35 cellular contexts compared by ENCODE assay signal in genomic region chr5:38344891-38345290, GRCh38.
A peak's percentile ranks its signal among the peaks of the same experiment; 100 is the strongest.
DNase-seq lines count a peak whose midpoint lies in the region; ATAC-seq lines count a peak whose summit lies in the region.
"Had no signal": no experiment of that assay in that cellular context is flagged by ENCODE, and none has a peak within 500 bp of the region (broad histone marks: within the 10 kb centered on the region; RNA-seq: fewer than 3 reads in every experiment).

No MANE protein-coding gene starts in this region.

- H3K4ac ChIP-seq in mesendoderm (ENCODE audit: low read depth, low read length): no peak overlapping the region

- ATAC-seq in activated CD4-positive, alpha-beta T cell treated with anti-CD3 and anti-CD28 coated beads for 36 hours: peak; percentile 51
- peak; percentile 70 to 92 for ATAC-seq in activated naive CD4-positive, alpha-beta T cell treated with anti-CD3 and anti-CD28 coated beads, Interleukin-2, amount 50 U/mL, for 72 hours
- ATAC-seq: A549; CD8-positive, alpha-beta T cell had no signal

- H3K27me3 ChIP-seq in mesendoderm (ENCODE audit: insufficient read depth, low read length, poor library complexity): no peaks in the 10 kb centered on the region
- H3K27me3 ChIP-seq: BE2C; BLaER1; BLaER1 treated with 17β-estradiol and CSF1 and Interleukin-3, amounts not matched to agents 10 nM and 100 nM had no signal

- no peak overlapping the region for H3K27ac ChIP-seq in mesendoderm (ENCODE audit: low read depth, low read length)
- H3K27ac ChIP-seq: 22Rv1; A549; BLaER1; BLaER1 treated with 17β-estradiol and CSF1 and Interleukin-3, amounts not matched to agents 10 nM and 100 nM; C4-2B had no signal

- no CpG with 5 or more reads among the region's 4 CpGs for WGBS in mesendoderm (ENCODE audit: extremely low coverage, insufficient coverage, low lambda C conversion rate)

- H3K27ac Mint-ChIP-seq in activated CD4-positive, alpha-beta T cell treated with anti-CD3 and anti-CD28 coated beads for 36 hours: no peak overlapping the region
- peak overlapping the region in 1 of 2 donors; percentile 70 for H3K27ac Mint-ChIP-seq in activated naive CD4-positive, alpha-beta T cell treated with anti-CD3 and anti-CD28 coated beads, Interleukin-2, amount 50 U/mL, for 72 hours
- H3K27ac Mint-ChIP-seq: B cell; CD14-positive monocyte; CD4-positive, alpha-beta memory T cell; CD4-positive, alpha-beta T cell; CD4-positive, CD25-positive, alpha-beta regulatory T cell; CD8-positive, alpha-beta memory T cell; CD8-positive, alpha-beta T cell had no signal

- H3K9me3 Mint-ChIP-seq in activated CD4-positive, alpha-beta T cell treated with anti-CD3 and anti-CD28 coated beads for 36 hours (ENCODE audit: low read depth): no peaks in the 10 kb centered on the region
- peaks cover 10 to 15% of the 10 kb centered on the region in 2 donors for H3K9me3 Mint-ChIP-seq in activated naive CD4-positive, alpha-beta T cell treated with anti-CD3 and anti-CD28 coated beads, Interleukin-2, amount 50 U/mL, for 72 hours
- H3K9me3 Mint-ChIP-seq: CD4-positive, alpha-beta T cell; CD8-positive, alpha-beta memory T cell; CD8-positive, alpha-beta T cell had no signal

- no peak overlapping the region for H4K5ac ChIP-seq in mesendoderm (ENCODE audit: low read length)

- no peaks in the 10 kb centered on the region for H3K36me3 Mint-ChIP-seq in activated CD4-positive, alpha-beta T cell treated with anti-CD3 and anti-CD28 coated beads for 36 hours (ENCODE audit: low read depth)
- no peaks in the 10 kb centered on the region for H3K36me3 Mint-ChIP-seq in activated naive CD4-positive, alpha-beta T cell treated with anti-CD3 and anti-CD28 coated beads, Interleukin-2, amount 50 U/mL, for 72 hours
- H3K36me3 Mint-ChIP-seq: CD14-positive monocyte; CD4-positive, alpha-beta memory T cell; CD4-positive, CD25-positive, alpha-beta regulatory T cell; CD8-positive, alpha-beta memory T cell; CD8-positive, alpha-beta T cell had no signal

- intact Hi-C loops in activated CD4-positive, alpha-beta T cell treated with anti-CD3 and anti-CD28 coated beads for 36 hours (cut with DNase I, micrococcal nuclease): no loop called here
- intact Hi-C loops in cardiac septum (cut with DNase I): no loop called here

- H3K4me1 Mint-ChIP-seq in activated CD4-positive, alpha-beta T cell treated with anti-CD3 and anti-CD28 coated beads for 36 hours: peaks cover 3% of the 10 kb centered on the region
- H3K4me1 Mint-ChIP-seq: B cell; CD14-positive monocyte; CD4-positive, alpha-beta memory T cell; CD8-positive, alpha-beta memory T cell had no signal

- H2AK5ac ChIP-seq in mesendoderm (ENCODE audit: low read length): peak overlapping the region; percentile 53

- no peaks in the 10 kb centered on the region for H3K79me1 ChIP-seq in mesendoderm (ENCODE audit: low read length)

- H3K4me2 ChIP-seq in mesendoderm (ENCODE audit: low read length): no peak overlapping the region
- H3K4me2 ChIP-seq: A549; BLaER1; BLaER1 treated with 17β-estradiol and CSF1 and Interleukin-3, amounts not matched to agents 10 nM and 100 nM had no signal

- peaks cover 9% of the 10 kb centered on the region for H3K79me2 ChIP-seq in mesendoderm (ENCODE audit: control insufficient read depth, insufficient read depth, low read length)

- no peak overlapping the region for H3K9ac ChIP-seq in mesendoderm (ENCODE audit: low read length)
- H3K9ac ChIP-seq: BLaER1; BLaER1 treated with 17β-estradiol and CSF1 and Interleukin-3, amounts not matched to agents 10 nM and 100 nM had no signal

- H3K4me3 ChIP-seq in mesendoderm (ENCODE audit: low read length): no peak overlapping the region
- H3K4me3 ChIP-seq: A549; BLaER1; BLaER1 treated with 17β-estradiol and CSF1 and Interleukin-3, amounts not matched to agents 10 nM and 100 nM had no signal

- H2BK120ac ChIP-seq in mesendoderm (ENCODE audit: low read depth, low read length): no peak overlapping the region

- H3K4me1 ChIP-seq in mesendoderm (ENCODE audit: control insufficient read depth, low read depth, low read length): peaks cover 9% of the 10 kb centered on the region
- H3K4me1 ChIP-seq: A549, BLaER1, Caco-2 had no signal

- no peak overlapping the region for H4K8ac ChIP-seq in mesendoderm (ENCODE audit: low read depth, low read length)

- H3K36me3 ChIP-seq in mesendoderm (ENCODE audit: control insufficient read depth, insufficient read depth, low read length): peaks cover 1% of the 10 kb centered on the region
- H3K36me3 ChIP-seq: BE2C; BLaER1; BLaER1 treated with 17β-estradiol and CSF1 and Interleukin-3, amounts not matched to agents 10 nM and 100 nM had no signal

- CTCF ChIA-PET in activated CD4-positive, alpha-beta T cell treated with anti-CD3 and anti-CD28 coated beads for 36 hours (lab: Charles Lee): no interaction called here

- no peak for DNase-seq in activated CD4-positive, alpha-beta T cell treated with anti-CD3 and anti-CD28 coated beads for 36 hours
- DNase-seq in activated CD4-positive, alpha-beta T cell treated with anti-CD3 and anti-CD28 coated beads for 1 hour: no peak
- no peak for DNase-seq in activated naive CD4-positive, alpha-beta T cell treated with anti-CD3 and anti-CD28 coated beads, Interleukin-2, amount 50 U/mL, for 72 hours (ENCODE audit: low spot score in 2 of 2)
- DNase-seq in activated naive CD4-positive, alpha-beta T cell treated with Interleukin-2 at 50 U/mL for 16 hours: no peak
- DNase-seq in kidney tubule cell (ENCODE audit: low spot score) (peak; percentile 11), mesendoderm (no peak), cardiac septum (ENCODE audit: low spot score) (no peak), superior temporal gyrus (ENCODE audit: extremely low spot score) (no peak)
- DNase-seq: 8988T; ACHN; AML-193; BE2C; C1 segment of cervical spinal cord; Caco-2; Calu3; CD4-positive, alpha-beta memory T cell; CD4-positive, alpha-beta T cell; CD4-positive, CD25-positive, alpha-beta regulatory T cell; CD8-positive, alpha-beta memory T cell; CD8-positive, alpha-beta T cell; COR-L47; DMS 273 treated with DMSO at 0.1 percent for 48 hours; DMS153; DMS53; DMS79; DMS79 treated with DMSO at 0.1 percent for 48 hours; DND-41; EL had no signal

- POLR2A ChIA-PET in activated CD4-positive, alpha-beta T cell treated with anti-CD3 and anti-CD28 coated beads for 36 hours (lab: Charles Lee): no interaction called here

- H3K56ac ChIP-seq in mesendoderm (ENCODE audit: low read length): peak overlapping the region; percentile 18

- peaks cover 9% of the 10 kb centered on the region for H3K27me3 Mint-ChIP-seq in activated CD4-positive, alpha-beta T cell treated with anti-CD3 and anti-CD28 coated beads for 36 hours
- H3K27me3 Mint-ChIP-seq: CD4-positive, CD25-positive, alpha-beta regulatory T cell had no signal

- peak overlapping the region; percentile 9 for H2BK5ac ChIP-seq in mesendoderm (ENCODE audit: low read length)

- no peak overlapping the region for H3K4me3 Mint-ChIP-seq in activated CD4-positive, alpha-beta T cell treated with anti-CD3 and anti-CD28 coated beads for 36 hours
- H3K4me3 Mint-ChIP-seq: B cell; CD14-positive monocyte; CD4-positive, alpha-beta memory T cell; CD4-positive, alpha-beta T cell; CD4-positive, CD25-positive, alpha-beta regulatory T cell; CD8-positive, alpha-beta memory T cell; CD8-positive, alpha-beta T cell had no signal

- no peak overlapping the region for H3K23ac ChIP-seq in mesendoderm (ENCODE audit: low read length)

- no peak overlapping the region for H2BK15ac ChIP-seq in mesendoderm (replicated peaks; ENCODE audit: low read depth)

- no peak overlapping the region for H3K18ac ChIP-seq in mesendoderm (ENCODE audit: low read length)
